Comparison of ENCODE assay signal across 18 cellular contexts in the genomic region with DNA sequence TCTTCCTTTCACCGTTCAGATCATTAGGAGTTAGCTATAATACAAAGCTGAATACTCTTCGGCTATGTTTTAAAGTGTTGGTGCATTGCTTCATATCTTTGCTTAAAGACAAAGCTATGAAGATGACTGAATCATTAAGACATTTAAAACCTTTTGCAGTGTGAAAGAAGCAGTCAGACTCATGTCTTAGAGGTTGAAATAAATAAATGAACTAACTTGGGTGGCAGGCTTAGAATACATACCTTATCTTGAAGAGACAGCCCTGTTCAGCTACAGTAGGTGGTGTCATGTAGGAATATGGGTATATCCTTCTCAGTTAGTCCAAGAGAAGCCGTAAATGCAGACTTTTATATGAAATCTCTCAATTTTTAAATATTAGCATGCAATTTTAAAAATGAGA.
"Had no signal": no experiment of that assay in that cellular context is flagged by ENCODE, and none has a peak within 500 bp of the region (broad histone marks: within the 10 kb centered on the region; RNA-seq: fewer than 3 reads in every experiment).

No MANE protein-coding gene starts in this region.

- ATAC-seq: activated naive CD4-positive, alpha-beta T cell treated with anti-CD3 and anti-CD28 coated beads, Interleukin-2, amount 50 U/mL, for 72 hours; foreskin keratinocyte; left lung had no signal

- H3K4me1 ChIP-seq: adrenal gland, foreskin keratinocyte, left lung, tibial artery had no signal

- H3K4me3 Mint-ChIP-seq: activated T-helper 1 cell treated with anti-CD3 and anti-CD28 coated beads, Interleukin-12 subunit alpha, Interleukin-12 subunit beta, Interleukin-2, Interleukin-4 antibody, amounts not matched to agents 30 ng/mL and 10 ng/mL and 1 ng/mL, durations not matched to agents 14 hours and 24 hours and 36 hours; T-helper 2 cell treated with Interferon-gamma antibody and Interleukin-4, amounts not matched to agents 5 μg/mL and 100 μg/mL, for 36 hours had no signal

- H3K9me3 Mint-ChIP-seq: activated naive CD4-positive, alpha-beta T cell treated with anti-CD3 and anti-CD28 coated beads, Interleukin-2, amount 50 U/mL, for 72 hours; activated T-helper 1 cell treated with anti-CD3 and anti-CD28 coated beads, Interleukin-12 subunit alpha, Interleukin-12 subunit beta, Interleukin-2, Interleukin-4 antibody, amounts not matched to agents 30 ng/mL and 10 ng/mL and 1 ng/mL, durations not matched to agents 14 hours and 24 hours and 36 hours; T-helper 2 cell treated with Interferon-gamma antibody and Interleukin-4, amounts not matched to agents 5 μg/mL and 100 μg/mL, for 36 hours had no signal

- H3K27ac ChIP-seq: adrenal gland, foreskin keratinocyte, left lung, tibial artery had no signal

- H3K9me3 ChIP-seq: adrenal gland, left lung, tibial artery had no signal

- DNase-seq: activated CD4-positive, alpha-beta T cell treated with anti-CD3 and anti-CD28 coated beads, Interleukin-2, amount 50 U/mL, for 1 hour; activated CD4-positive, CD25-positive, alpha-beta regulatory T cell treated with anti-CD3 and anti-CD28 coated beads, Interleukin-2, amount 50 U/mL, for 72 hours; activated gamma-delta T cell treated with Interleukin-2 at 50 U/mL for 16 hours; adrenal gland; foreskin keratinocyte; hypothalamus; kidney; left lung; occipital lobe; posterior cingulate gyrus; stimulated activated naive CD4-positive, alpha-beta T cell treated with Interleukin-2 at 50 U/mL for 16 hours; substantia nigra; SW 1271; tibial artery had no signal

- H3K4me3 ChIP-seq: adrenal gland, left lung, tibial artery had no signal

- H3K27me3 ChIP-seq: adrenal gland, foreskin keratinocyte, left lung, tibial artery had no signal

- FAIRE-seq: bronchial epithelial cell, kidney had no signal

- H3K27ac Mint-ChIP-seq: activated naive CD4-positive, alpha-beta T cell treated with anti-CD3 and anti-CD28 coated beads, Interleukin-2, amount 50 U/mL, for 72 hours; T-helper 2 cell treated with Interferon-gamma antibody and Interleukin-4, amounts not matched to agents 5 μg/mL and 100 μg/mL, for 36 hours had no signal
